ENCODE assay signal across 24 cellular contexts in genomic region chrX:32839781-32840180, GRCh38.
"Had no signal": no experiment of that assay in that cellular context is flagged by ENCODE, and none has a peak within 500 bp of the region (broad histone marks: within the 10 kb centered on the region; RNA-seq: fewer than 3 reads in every experiment).

No MANE protein-coding gene starts in this region.

- H3K4me3 Mint-ChIP-seq: dendritic cell treated with granulocyte-macrophage colony-stimulating factor and Interleukin-4, amounts not matched to agents 40 ng/mL and 50 ng/mL, for 4 days; effector memory CD8-positive, alpha-beta T cell; endodermal cell had no signal

- H3K4me1 Mint-ChIP-seq: endodermal cell had no signal

- H3K36me3 ChIP-seq: colonic mucosa, esophagus muscularis mucosa, esophagus squamous epithelium, gastrocnemius medialis, gastroesophageal sphincter, heart left ventricle, heart right ventricle had no signal

- H3K9me3 ChIP-seq: colonic mucosa, esophagus muscularis mucosa, esophagus squamous epithelium, gastrocnemius medialis, gastroesophageal sphincter, heart left ventricle, heart right ventricle had no signal

- H3K27me3 ChIP-seq: colonic mucosa, esophagus muscularis mucosa, esophagus squamous epithelium, foreskin keratinocyte, gastrocnemius medialis, gastroesophageal sphincter, heart left ventricle, heart right ventricle had no signal

- H3K9me3 Mint-ChIP-seq: endodermal cell had no signal

- H3K4me1 ChIP-seq: colonic mucosa, esophagus muscularis mucosa, esophagus squamous epithelium, foreskin keratinocyte, gastrocnemius medialis, gastroesophageal sphincter, heart left ventricle, heart right ventricle had no signal

- DNase-seq: colonic mucosa; cortex of kidney; dermis blood vessel endothelial cell; dorsolateral prefrontal cortex; effector CD4-positive, alpha-beta T cell; effector CD8-positive, alpha-beta T cell; effector memory CD4-positive, alpha-beta T cell; effector memory CD8-positive, alpha-beta T cell; endodermal cell; erythroblast; esophagus squamous epithelium; foreskin fibroblast; foreskin keratinocyte; foreskin melanocyte; gastrocnemius medialis; glutamatergic neuron; head of caudate nucleus; heart left ventricle; heart right ventricle had no signal

- H3K4me3 ChIP-seq: colonic mucosa, coronary artery, dorsolateral prefrontal cortex, esophagus muscularis mucosa, esophagus squamous epithelium, gastrocnemius medialis, gastroesophageal sphincter, heart left ventricle, heart right ventricle had no signal

- H3K27ac Mint-ChIP-seq: dendritic cell treated with granulocyte-macrophage colony-stimulating factor and Interleukin-4, amounts not matched to agents 40 ng/mL and 50 ng/mL, for 4 days; effector memory CD8-positive, alpha-beta T cell; endodermal cell had no signal

- H3K27me3 Mint-ChIP-seq: dendritic cell treated with granulocyte-macrophage colony-stimulating factor and Interleukin-4, amounts not matched to agents 40 ng/mL and 50 ng/mL, for 4 days; effector memory CD8-positive, alpha-beta T cell had no signal

- H3K27ac ChIP-seq: colonic mucosa, coronary artery, dorsolateral prefrontal cortex, epithelial cell of prostate, esophagus muscularis mucosa, esophagus squamous epithelium, foreskin keratinocyte, gastrocnemius medialis, gastroesophageal sphincter, heart left ventricle, heart right ventricle had no signal
